In the genomic region with DNA sequence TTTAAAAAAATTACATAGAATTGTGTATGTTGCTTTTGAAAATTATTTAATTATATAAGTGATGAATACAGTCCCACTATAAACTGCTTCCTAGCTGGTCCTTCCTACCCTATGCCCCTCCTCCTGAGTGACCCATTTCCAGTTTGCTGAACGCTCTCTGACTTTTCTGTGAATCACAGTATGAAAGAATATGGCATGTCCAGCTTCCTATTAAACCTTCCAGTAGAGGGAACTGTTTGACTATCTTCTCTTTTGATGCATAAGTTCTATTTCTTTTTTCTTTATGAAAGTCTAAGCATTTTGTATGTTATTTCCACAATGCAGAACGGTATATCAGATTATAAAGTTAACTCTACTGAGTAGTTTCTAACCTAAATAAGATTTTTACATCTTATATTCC, we compare ENCODE assay signal across 8 cellular contexts. TPM values are rescaled to one million over a fixed set of nuclear protein-coding genes. Genes with fewer than 3 reads are reported as not detected.
DNase-seq lines count a peak whose midpoint lies in the region; ATAC-seq and TF ChIP-seq lines count a peak whose summit lies in the region.

No MANE protein-coding gene starts in this region.

- H3K36me3 Mint-ChIP-seq in CD4-positive, CD25-positive, alpha-beta regulatory T cell: no peaks in the 10 kb centered on the region
- H3K36me3 Mint-ChIP-seq in HFFc6 (ENCODE audit: low read depth) (no peaks in the 10 kb centered on the region), naive B cell (no peaks in the 10 kb centered on the region)
- H3K36me3 Mint-ChIP-seq in effector memory CD8-positive, alpha-beta T cell (ENCODE audit: insufficient read depth): peaks cover 2% of the 10 kb centered on the region

- no peak overlapping the region for H3K27ac Mint-ChIP-seq in CD4-positive, CD25-positive, alpha-beta regulatory T cell
- H3K27ac Mint-ChIP-seq in HFFc6 (peak overlapping the region; percentile 20; the same call in 1 of the 2 replicates), naive B cell (no peak overlapping the region)
- H3K27ac Mint-ChIP-seq in effector memory CD8-positive, alpha-beta T cell: no peak overlapping the region

- peak in 1 of 2 donors; percentile 56 for ATAC-seq in CD4-positive, CD25-positive, alpha-beta regulatory T cell (ENCODE audit: low read depth in 2 of 2)
- peak; percentile 64 for ATAC-seq in effector memory CD8-positive, alpha-beta T cell (replicated peaks)
- peak; percentile 35 to 58 for ATAC-seq in naive B cell (ENCODE audit: low read depth in 2 of 2)
- ATAC-seq in HG02678 (IDR thresholded peaks at IDR 0.05; ENCODE audit: unreplicated experiment): no peak
- ATAC-seq in HG03159 (IDR thresholded peaks at IDR 0.05; ENCODE audit: unreplicated experiment): no peak

- DNase-seq in CD4-positive, CD25-positive, alpha-beta regulatory T cell: peak in 2 of 3 donors; percentile 45 to 73
- DNase-seq in HFFc6: peak; percentile 75
- peak; percentile 82 for DNase-seq in OCI-M1 (lab: John Stamatoyannopoulos, UW)
- no peak for DNase-seq in effector memory CD8-positive, alpha-beta T cell
- peak; percentile 35 for DNase-seq in naive B cell
- no peak for DNase-seq in NCI-H446 treated with DMSO at 0.1 percent for 48 hours (lab: John Stamatoyannopoulos, UW)

- H3K4me1 Mint-ChIP-seq in CD4-positive, CD25-positive, alpha-beta regulatory T cell: peaks cover 0 to 8% (median 4%) of the 10 kb centered on the region in 4 donors
- H3K4me1 Mint-ChIP-seq in HFFc6 (ENCODE audit: low read depth) (peaks cover 62% of the 10 kb centered on the region), naive B cell (peaks cover 2% of the 10 kb centered on the region in 3 donors)
- H3K4me1 Mint-ChIP-seq in effector memory CD8-positive, alpha-beta T cell (ENCODE audit: low read depth in 2 of 2): peaks cover 0 to under 1% of the 10 kb centered on the region in 2 donors

- no peak overlapping the region for H3K4me3 Mint-ChIP-seq in CD4-positive, CD25-positive, alpha-beta regulatory T cell
- H3K4me3 Mint-ChIP-seq in HFFc6 (no peak overlapping the region), naive B cell (no peak overlapping the region)
- no peak overlapping the region for H3K4me3 Mint-ChIP-seq in effector memory CD8-positive, alpha-beta T cell

- no peaks in the 10 kb centered on the region for H3K9me3 ChIP-seq in CD4-positive, CD25-positive, alpha-beta regulatory T cell (ENCODE audit: control insufficient read depth in 2 of 2, low read length in 2 of 2)

- H3K4me3 ChIP-seq in CD4-positive, CD25-positive, alpha-beta regulatory T cell (ENCODE audit: low read depth, low read length): no peak overlapping the region

- no peak overlapping the region for H3K27ac ChIP-seq in CD4-positive, CD25-positive, alpha-beta regulatory T cell (ENCODE audit: insufficient read depth, low read length, poor library complexity, severe bottlenecking)

- no peaks in the 10 kb centered on the region for H3K36me3 ChIP-seq in CD4-positive, CD25-positive, alpha-beta regulatory T cell (ENCODE audit: control insufficient read depth, insufficient read depth, low read length)

- H3K27me3 ChIP-seq in CD4-positive, CD25-positive, alpha-beta regulatory T cell (ENCODE audit: control insufficient read depth, insufficient read depth, low read length): no peaks in the 10 kb centered on the region

- H3K4me1 ChIP-seq in CD4-positive, CD25-positive, alpha-beta regulatory T cell (ENCODE audit: control insufficient read depth, insufficient read depth, low read length, poor library complexity, severe bottlenecking): no peaks in the 10 kb centered on the region

- H3K27me3 Mint-ChIP-seq in CD4-positive, CD25-positive, alpha-beta regulatory T cell: peaks cover 4% of the 10 kb centered on the region
- H3K27me3 Mint-ChIP-seq in HFFc6 (ENCODE audit: insufficient read depth) (peaks cover 1% of the 10 kb centered on the region; the same call in 1 of the 2 replicates), naive B cell (peaks cover 2 to 8% (median 5%) of the 10 kb centered on the region in 3 donors)
- H3K27me3 Mint-ChIP-seq in effector memory CD8-positive, alpha-beta T cell: peaks cover 0 to 3% of the 10 kb centered on the region in 2 donors

- no peaks in the 10 kb centered on the region for H3K9me3 Mint-ChIP-seq in CD4-positive, CD25-positive, alpha-beta regulatory T cell
- H3K9me3 Mint-ChIP-seq in HFFc6: peaks cover 3% of the 10 kb centered on the region; the same call in 1 of the 2 replicates
- no peaks in the 10 kb centered on the region for H3K9me3 Mint-ChIP-seq in effector memory CD8-positive, alpha-beta T cell
- H3K9me3 Mint-ChIP-seq in naive B cell: no peaks in the 10 kb centered on the region

- peak; percentile 81 for TF ChIP-seq CTCF in HFFc6 (IDR thresholded peaks at IDR 0.05)

RNA-seq across cellular contexts. Expression of a gene that starts 41.3 kb away (rescaled TPM):
- total RNA-seq in CD4-positive, CD25-positive, alpha-beta regulatory T cell: 60.3 TPM
- 100 to 1,000 TPM; 145 to 199 (median 154) TPM for polyA plus RNA-seq in CD4-positive, CD25-positive, alpha-beta regulatory T cell
- total RNA-seq in HFFc6 (2021; fragmentation: NEBNext Ultra II Directional; extraction: Animal tissue kit (Norgen Biotek cat#: 25700)): 10 to 100 TPM; 55.9 to 78.3 (median 70.4) TPM
- polyA plus RNA-seq in naive B cell (ENCODE audit: low read depth in 6 of 6): 100 to 1,000 TPM in 3 of 6 donors, 10 to 100 TPM in 3; 62.4 to 124 (median 102) TPM

RNA-seq across cellular contexts. Expression of a gene that starts 41.6 kb away (rescaled TPM):
- total RNA-seq in CD4-positive, CD25-positive, alpha-beta regulatory T cell: 8.8 TPM
- 10 to 100 TPM in 2 of 4 donors, 1 to 10 TPM in 2; 7.3 to 14.2 (median 9.3) TPM for polyA plus RNA-seq in CD4-positive, CD25-positive, alpha-beta regulatory T cell
- 1 to 10 TPM; 5.5 to 8.0 (median 7.6) TPM for total RNA-seq in HFFc6 (2021; fragmentation: NEBNext Ultra II Directional; extraction: Animal tissue kit (Norgen Biotek cat#: 25700))
- 1 to 10 TPM; 5.8 to 7.5 (median 6.8) TPM for polyA plus RNA-seq in naive B cell (ENCODE audit: low read depth in 6 of 6)

Comparison
In these comparisons a context has a peak if more than half of its experiments do, and no peak if none do; other contexts are left out.
1. ATAC-seq: peak in effector memory CD8-positive, alpha-beta T cell (single experiment) and naive B cell (2 of 2); none in HG02678 (single experiment) and HG03159 (single experiment).
2. DNase-seq: peak in CD4-positive, CD25-positive, alpha-beta regulatory T cell (2 of 3), HFFc6 (single experiment), OCI-M1 (single experiment) and naive B cell (single experiment); none in effector memory CD8-positive, alpha-beta T cell (0 of 3) and NCI-H446 treated with DMSO at 0.1 percent for 48 hours (single experiment).